10 cellular contexts compared by ENCODE assay signal in genomic region chr4:107818301-107818910, GRCh38. TPM values are rescaled to one million over a fixed set of nuclear protein-coding genes. Genes with fewer than 3 reads are reported as not detected.
DNase-seq lines count a peak whose midpoint lies in the region; ATAC-seq and TF ChIP-seq lines count a peak whose summit lies in the region.
"Had no signal": no experiment of that assay in that cellular context is flagged by ENCODE, and none has a peak within 500 bp of the region (broad histone marks: within the 10 kb centered on the region; RNA-seq: fewer than 3 reads in every experiment).

No MANE protein-coding gene starts in this region.

- no peak for TF ChIP-seq CTCF in WERI-Rb-1 (IDR thresholded peaks at IDR 0.05; ENCODE audit: low read depth, low read length)

- H3K27me3 ChIP-seq in WERI-Rb-1 (ENCODE audit: insufficient read depth, low read depth, severe bottlenecking), result no peaks in the 10 kb centered on the region

- no peaks in the 10 kb centered on the region for H3K9me3 ChIP-seq in WERI-Rb-1 (ENCODE audit: severe bottlenecking)

- DNase-seq in H4 (ENCODE audit: low spot score), result peak; percentile 39
- DNase-seq in NCI-H524 treated with DMSO at 0.1 percent for 48 hours (lab: John Stamatoyannopoulos, UW), result peak; percentile 36
- peak; percentile 7 for DNase-seq in hepatic stellate cell (ENCODE audit: low spot score)
- DNase-seq in NCI-H774 (lab: John Stamatoyannopoulos, UW), result no peak
- DNase-seq in WERI-Rb-1, result no peak
- no peak for DNase-seq in cerebellum (ENCODE audit: low spot score)
- DNase-seq: activated T-cell treated with anti-CD3 and anti-CD28 coated beads, Interleukin-2, amount 50 U/mL, for 24 hours; SHP77 treated with DMSO at 0.1 percent for 48 hours had no signal

- H3K27ac ChIP-seq in WERI-Rb-1, result no peak overlapping the region

- ATAC-seq in GM18498 (IDR thresholded peaks at IDR 0.05; ENCODE audit: unreplicated experiment) (peak; percentile 57), GM21360 (IDR thresholded peaks at IDR 0.05; ENCODE audit: unreplicated experiment) (no peak)

- no peak overlapping the region for H3K4me3 ChIP-seq in WERI-Rb-1 (ENCODE audit: low read depth, low read length)

- no peaks in the 10 kb centered on the region for H3K36me3 ChIP-seq in WERI-Rb-1

RNA-seq across cellular contexts. Expression of gene SGMS2, which starts 6.3 kb away (rescaled TPM):
- 26.8 and 51.1 TPM in 2 replicates for total RNA-seq in H4 (2014; rRNA removed; shearing (Covaris generic))
- 5.2 TPM for total RNA-seq in cerebellum

Comparison
In these comparisons a context has a peak if more than half of its experiments do, and no peak if none do; other contexts are left out.
1. DNase-seq: peak in H4 (single experiment), NCI-H524 treated with DMSO at 0.1 percent for 48 hours (single experiment) and hepatic stellate cell (single experiment); none in NCI-H774 (single experiment), WERI-Rb-1 (single experiment) and cerebellum (single experiment).